Comparison of ENCODE assay signal across 13 cellular contexts in the genomic region with DNA sequence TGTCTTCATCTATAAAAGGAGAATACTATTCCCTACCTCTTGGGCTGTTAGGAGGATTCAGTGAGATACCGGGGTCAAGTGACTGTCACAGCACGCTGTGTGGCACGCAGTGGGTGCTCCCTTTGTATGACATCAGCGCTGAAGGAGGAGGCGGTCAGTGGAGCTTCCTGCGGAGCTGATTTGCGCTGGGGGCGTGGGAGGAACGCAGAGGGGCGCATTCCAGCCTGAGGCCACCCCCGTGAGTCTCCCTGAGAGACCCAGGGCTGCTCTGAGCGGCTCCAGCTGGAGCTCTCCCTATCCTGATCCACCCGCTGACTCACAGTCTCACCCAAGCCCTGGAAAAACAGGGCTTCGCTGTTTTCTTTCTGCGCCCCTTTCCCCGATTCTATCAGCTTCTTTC. TPM values are rescaled to one million over a fixed set of nuclear protein-coding genes. Genes with fewer than 3 reads are reported as not detected.
A peak's percentile ranks its signal among the peaks of the same experiment; 100 is the strongest.
DNase-seq lines count a peak whose midpoint lies in the region; ATAC-seq, FAIRE-seq and TF ChIP-seq lines count a peak whose summit lies in the region.
"Had no signal": no experiment of that assay in that cellular context is flagged by ENCODE, and none has a peak within 500 bp of the region (broad histone marks: within the 10 kb centered on the region; RNA-seq: fewer than 3 reads in every experiment).

No MANE protein-coding gene starts in this region.

- no peak overlapping the region for H2BK15ac ChIP-seq in H1 (ENCODE audit: low read length)

- no peak overlapping the region for H3K4me3 Mint-ChIP-seq in osteocyte (ENCODE audit: unreplicated experiment)

- intact Hi-C loops in aorta (cut with DNase I), result no loop called here

- peaks cover 7% of the 10 kb centered on the region for H3K4me1 Mint-ChIP-seq in osteocyte (ENCODE audit: unreplicated experiment)

- ATAC-seq in aorta (ENCODE audit: low FRiP score) (peak; percentile 52), HG02642 (IDR thresholded peaks at IDR 0.05; ENCODE audit: poor library complexity, unreplicated experiment) (no peak)
- ATAC-seq: GM12878 had no signal

- H3K56ac ChIP-seq in H1 (replicated peaks; ENCODE audit: insufficient read length, low read depth, low read length), result no peak overlapping the region

- no peaks in the 10 kb centered on the region for H3K23me2 ChIP-seq in H1 (ENCODE audit: low read depth, low read length)

- H3K27ac Mint-ChIP-seq in osteocyte (ENCODE audit: unreplicated experiment), result peak overlapping the region; percentile 18

- TF ChIP-seq RAD21 in H1 (IDR thresholded peaks at IDR 0.05 in 1 of 2, conservative IDR thresholded peaks at IDR 0.05 in 1 of 2; ENCODE audit: low read depth in 2 of 2, low read length in 2 of 2), result no peak

- no peak overlapping the region; the same call in 1 of the 2 replicates for H2BK12ac ChIP-seq in H1 (ENCODE audit: low read depth, low read length)

- no peak for FAIRE-seq in H1 (lab: Jason Lieb, UNC)
- FAIRE-seq: GM12878 had no signal

- no peak for TF ChIP-seq CTCF in H1 (IDR thresholded peaks at IDR 0.05; ENCODE audit: control extremely low read depth in 1 of 3, insufficient read depth in 1 of 3, low read depth in 1 of 3, low read length in 3 of 3)
- TF ChIP-seq CTCF in osteocyte (IDR thresholded peaks at IDR 0.05), result no peak

- H2AFZ ChIP-seq in H1 (ENCODE audit: low read length), result no peak overlapping the region

- H3K14ac ChIP-seq in H1 (ENCODE audit: insufficient read length), result no peak overlapping the region

- no peak for DNase-seq in H1 (ENCODE audit: low read depth in 1 of 2, low spot score in 2 of 2)
- DNase-seq in iris pigment epithelial cell (ENCODE audit: low read depth), result peak; percentile 11
- no peak for DNase-seq in osteocyte (ENCODE audit: extremely low spot score, unreplicated experiment)
- peak in 1 of 2 donors; percentile 75 for DNase-seq in aorta
- no peak for DNase-seq in stimulated activated CD4-positive, alpha-beta T cell treated with anti-CD3 and anti-CD28 coated beads, Interleukin-2, amount 100 ng/mL, for 24 hours
- no peak for DNase-seq in middle frontal gyrus (ENCODE audit: extremely low spot score, low spot score)
- DNase-seq: activated gamma-delta T cell; mesendoderm; NCI-H2171; stimulated activated CD4-positive, alpha-beta T cell treated with anti-CD3 and anti-CD28 coated beads, Interleukin-2, amount 100 ng/mL, for 48 hours had no signal

- H3K23ac ChIP-seq in H1 (ENCODE audit: insufficient read length), result no peak overlapping the region

- no peak overlapping the region for H2BK20ac ChIP-seq in H1 (ENCODE audit: low read length)

- no peak overlapping the region for H3K4me2 ChIP-seq in H1 (ENCODE audit: insufficient read depth in 1 of 2, low read depth in 2 of 2, low read length in 2 of 2)

- H3K4me1 ChIP-seq in H1 (replicated peaks in 1 of 4; ENCODE audit: control insufficient read depth in 3 of 4, insufficient read depth in 4 of 4, low read length in 3 of 4), result 0 out of 7 replicates have a peak, but pooled peaks cover 0 to under 1% (median 0%) of the 10 kb centered on the region in 4 experiments
- no peaks in the 10 kb centered on the region for H3K4me1 ChIP-seq in aorta (ENCODE audit: control insufficient read depth in 1 of 2, insufficient read depth in 2 of 2, low read length in 2 of 2)

- no peaks in the 10 kb centered on the region for H3K9me3 ChIP-seq in H1 (ENCODE audit: insufficient read depth in 2 of 2, low read depth in 1 of 2, low read length in 1 of 2)
- H3K9me3 ChIP-seq in aorta (ENCODE audit: control insufficient read depth, low read length), result no peaks in the 10 kb centered on the region

- H3K79me1 ChIP-seq in H1 (ENCODE audit: low read depth, low read length), result no peaks in the 10 kb centered on the region

- peaks cover 16% of the 10 kb centered on the region for H3K9me3 Mint-ChIP-seq in osteocyte (ENCODE audit: unreplicated experiment)

- H3K18ac ChIP-seq in H1 (ENCODE audit: extremely low read depth, low read length), result no peak overlapping the region

- H3K36me3 Mint-ChIP-seq in osteocyte (ENCODE audit: unreplicated experiment), result peaks cover 3% of the 10 kb centered on the region

- H3K4ac ChIP-seq in H1 (replicated peaks; ENCODE audit: insufficient read length, low read depth, low read length), result no peak overlapping the region

- no peaks in the 10 kb centered on the region for H4K20me1 ChIP-seq in H1 (replicated peaks in 1 of 2; ENCODE audit: control insufficient read depth in 1 of 2, insufficient read depth in 2 of 2, low read length in 2 of 2)

- peaks cover 29% of the 10 kb centered on the region for H3K27me3 Mint-ChIP-seq in osteocyte (ENCODE audit: unreplicated experiment)

- H3K79me2 ChIP-seq in H1 (ENCODE audit: control insufficient read depth in 1 of 2, insufficient read depth in 2 of 2, low read length in 2 of 2), result no peaks in the 10 kb centered on the region

- POLR2A ChIA-PET in H1 (lab: Charles Lee; ENCODE audit: partially characterized antibody), result interaction anchor here (1.2 kb wide), 1 partner anchor 15 kb away, joined by 3 read pairs; no protein-coding TSS in a partner anchor

- no peak overlapping the region for H3K4me3 ChIP-seq in H1 (ENCODE audit: extremely low read depth in 1 of 4, insufficient read depth in 2 of 4, low read depth in 3 of 4, low read length in 4 of 4)
- H3K4me3 ChIP-seq in aorta (ENCODE audit: low read length in 2 of 2), result no peak overlapping the region
- H3K4me3 ChIP-seq: cardiac muscle cell, GM12878 had no signal

- no peak overlapping the region for H2AK5ac ChIP-seq in H1 (ENCODE audit: low read depth, low read length)

- WGBS in H1 (ENCODE audit: extremely low coverage in 1 of 2, insufficient coverage in 1 of 2, insufficient read length in 1 of 2, insufficient replicate concordance in 2 of 2, low coverage in 1 of 2, low lambda C conversion rate in 2 of 2, missing lambda C conversion rate in 1 of 2), 2 experiments, result 75% methylated on average over 12 of the region's 16 CpGs; no CpG with 5 or more reads in 1 of the 2 experiments
- WGBS in aorta, 2 donors, result 72 to 79% methylated on average over 16 of the region's 16 CpGs

- H3K9ac ChIP-seq in H1 (replicated peaks in 1 of 4; ENCODE audit: extremely low read depth in 1 of 4, low read depth in 3 of 4, low read length in 3 of 4), result no peak overlapping the region

- no peak overlapping the region for H4K8ac ChIP-seq in H1 (ENCODE audit: extremely low read depth, insufficient read depth, low read length)

- H2BK120ac ChIP-seq in H1 (replicated peaks; ENCODE audit: low read depth, low read length), result no peak overlapping the region

- H3K36me3 ChIP-seq in H1 (ENCODE audit: control insufficient read depth in 2 of 4, insufficient read depth in 4 of 4, low read length in 3 of 4) (no peaks in the 10 kb centered on the region), aorta (ENCODE audit: control insufficient read depth in 1 of 2, insufficient read depth in 2 of 2, low read length in 1 of 2) (no peaks in the 10 kb centered on the region)
- H3K36me3 ChIP-seq: cardiac muscle cell had no signal

- no peak for TF ChIP-seq POLR2A in H1 (IDR thresholded peaks at IDR 0.05; ENCODE audit: control extremely low read depth in 1 of 2, low read depth in 2 of 2, low read length in 2 of 2)

- no peak overlapping the region for H4K91ac ChIP-seq in H1 (replicated peaks; ENCODE audit: insufficient read length, low read length)

- CTCF ChIA-PET in H1 (lab: Charles Lee; ENCODE audit: partially characterized antibody), result interaction anchor here (1.1 to 2.3 kb wide), 5 partner anchors 9 to 137 kb away, joined by 3 to 11 read pairs (median 6); no protein-coding TSS in a partner anchor

- H2BK5ac ChIP-seq in H1 (ENCODE audit: low read depth, low read length), result no peak overlapping the region

- H3K27me3 ChIP-seq in H1 (replicated peaks in 1 of 4; ENCODE audit: control insufficient read depth in 3 of 4, extremely low read depth in 1 of 4, insufficient read depth in 3 of 4, low read length in 3 of 4) (no peaks in the 10 kb centered on the region; a peak in 1 of 7 replicates), aorta (ENCODE audit: control insufficient read depth in 1 of 2, insufficient read depth in 2 of 2, low read length in 1 of 2) (no peaks in the 10 kb centered on the region)
- H3K27me3 ChIP-seq: cardiac muscle cell had no signal

- H3K27ac ChIP-seq in H1 (ENCODE audit: low read depth, low read length), result no peak overlapping the region
- H3K27ac ChIP-seq in aorta (ENCODE audit: low read depth in 1 of 2, low read length in 2 of 2), result no peak overlapping the region
- H3K27ac ChIP-seq: cardiac muscle cell had no signal

- no peak for TF ChIP-seq EP300 in H1 (IDR thresholded peaks at IDR 0.05; ENCODE audit: borderline replicate concordance in 1 of 2, low read depth in 2 of 2, low read length in 2 of 2)

- H4K5ac ChIP-seq in H1 (ENCODE audit: insufficient read length, low read depth, low read length), result no peak overlapping the region

TF ChIP-seq in H1, 55 proteins besides CTCF, POLR2A, EP300 and RAD21:
- no peak for TF ChIP-seq SRF (IDR thresholded peaks at IDR 0.05; ENCODE audit: low read depth, low read length)
- no peak for TF ChIP-seq ZNF274 (IDR thresholded peaks at IDR 0.05; ENCODE audit: borderline replicate concordance, extremely low read depth, low read length)
- TF ChIP-seq E2F6 (IDR thresholded peaks at IDR 0.05), result no peak
- TF ChIP-seq TEAD4 (IDR thresholded peaks at IDR 0.05; ENCODE audit: low read depth, low read length), result peak; percentile 41

RNA-seq across cellular contexts. Expression of gene NEURL1B, which starts 24.3 kb away (rescaled TPM):
- 5.7 and 6.1 TPM in 2 replicates for total RNA-seq in H1 (2021; fragmentation: NEBNext Ultra II Directional; extraction: Animal tissue kit (Norgen Biotek cat#: 25700))
- polyA plus RNA-seq in H1 (2011; rRNA removed), result 3.3 and 5.4 TPM in 2 replicates
- polyA plus RNA-seq in H1 (2011; cell fraction: cytosol; rRNA removed), result 4.8 TPM
- polyA plus RNA-seq in H1 (2011; cell fraction: nucleus; rRNA removed), result 15.7 TPM
- 4.5 to 5.3 TPM (median 4.5 TPM) in 4 replicates for polyA plus RNA-seq in H1 (2012, experiment 1 of 2)
- 4.2 TPM for polyA plus RNA-seq in H1 (2012, experiment 2 of 2)
- polyA plus RNA-seq in H1 (2013, experiment 1 of 2), result 2.9 TPM
- 2.8 TPM for polyA plus RNA-seq in H1 (2013, experiment 2 of 2)
- 3.9 and 4.0 TPM in 2 replicates for polyA minus RNA-seq in H1 (2011; rRNA and poly(A)+ RNA removed)
- 5.5 TPM for polyA minus RNA-seq in H1 (2011; cell fraction: cytosol; rRNA and poly(A)+ RNA removed)
- polyA minus RNA-seq in H1 (2011; cell fraction: nucleus; rRNA and poly(A)+ RNA removed), result 4.4 TPM
- 1.5 and 1.7 TPM in 2 replicates for total RNA-seq in osteocyte
- total RNA-seq in aorta, result 10 to 100 TPM; 46.1 to 65.8 TPM
- 1 to 10 TPM; 1.9 to 3.5 TPM for polyA plus RNA-seq in aorta
